15 cellular contexts compared by ENCODE assay signal in the genomic region with DNA sequence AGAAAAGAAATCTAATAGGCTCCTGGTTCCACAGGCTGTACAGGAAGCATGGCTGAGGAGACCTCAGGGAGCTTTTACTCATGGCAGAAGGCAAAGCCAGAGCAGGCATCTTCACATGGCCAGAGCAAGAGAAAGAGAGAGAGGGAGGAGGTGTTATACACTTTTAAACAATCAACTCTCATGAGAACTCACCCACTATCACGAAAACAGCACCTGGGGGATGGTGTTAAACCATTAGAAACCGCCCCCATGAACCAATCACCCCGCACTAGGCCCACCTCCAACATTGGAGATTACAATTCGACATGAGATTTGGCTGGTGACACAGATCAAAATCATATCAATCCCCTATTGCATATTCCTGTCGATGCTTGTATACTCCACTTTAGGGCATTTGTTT.
"Had no signal": no experiment of that assay in that cellular context is flagged by ENCODE, and none has a peak within 500 bp of the region (broad histone marks: within the 10 kb centered on the region; RNA-seq: fewer than 3 reads in every experiment).

No MANE protein-coding gene starts in this region.

- H3K27me3 ChIP-seq: upper lobe of right lung had no signal

- H3K27ac ChIP-seq: RWPE1, thoracic aorta, upper lobe of right lung, WERI-Rb-1 had no signal

- DNase-seq: activated CD4-positive, alpha-beta T cell treated with anti-CD3 and anti-CD28 coated beads for 4 hours; effector memory CD4-positive, alpha-beta T cell; foreskin fibroblast; glutamatergic neuron; mesenchymal stem cell; nucleus accumbens; posterior cingulate gyrus; T-helper 17 cell; upper lobe of right lung; WERI-Rb-1 had no signal

- H3K9me3 ChIP-seq: thoracic aorta, upper lobe of right lung had no signal

- H3K27me3 Mint-ChIP-seq: dendritic cell treated with granulocyte-macrophage colony-stimulating factor and Interleukin-4, amounts not matched to agents 40 ng/mL and 50 ng/mL, for 4 days had no signal

- H3K27ac Mint-ChIP-seq: activated T-helper 2 cell treated with anti-CD3 and anti-CD28 coated beads, Interferon-gamma antibody, Interleukin-2, Interleukin-4, amounts not matched to agents 10 μg/mL and 5 μg/mL and 100 μg/mL, durations not matched to agents 14 hours and 24 hours and 36 hours; nephron; T-helper 17 cell had no signal

- H3K9me3 Mint-ChIP-seq: activated T-helper 2 cell treated with anti-CD3 and anti-CD28 coated beads, Interferon-gamma antibody, Interleukin-2, Interleukin-4, amounts not matched to agents 10 μg/mL and 5 μg/mL and 100 μg/mL, durations not matched to agents 14 hours and 24 hours and 36 hours; dendritic cell treated with granulocyte-macrophage colony-stimulating factor and Interleukin-4, amounts not matched to agents 40 ng/mL and 50 ng/mL, for 4 days; nephron had no signal

- ATAC-seq: T-helper 17 cell, upper lobe of right lung had no signal

- H3K4me3 Mint-ChIP-seq: dendritic cell treated with granulocyte-macrophage colony-stimulating factor and Interleukin-4, amounts not matched to agents 40 ng/mL and 50 ng/mL, for 4 days; nephron; T-helper 17 cell had no signal

- H3K36me3 ChIP-seq: thoracic aorta, upper lobe of right lung, WERI-Rb-1 had no signal

- H3K4me1 ChIP-seq: upper lobe of right lung had no signal

- H3K4me3 ChIP-seq: thoracic aorta, upper lobe of right lung had no signal
